In genomic region chr2:172246649-172247048, GRCh38 we compare ENCODE assay signal across 10 cellular contexts.
A peak's percentile ranks its signal among the peaks of the same experiment; 100 is the strongest.
DNase-seq lines count a peak whose midpoint lies in the region; ATAC-seq, FAIRE-seq and TF ChIP-seq lines count a peak whose summit lies in the region.
"Had no signal": no experiment of that assay in that cellular context is flagged by ENCODE, and none has a peak within 500 bp of the region (broad histone marks: within the 10 kb centered on the region; RNA-seq: fewer than 3 reads in every experiment).

No MANE protein-coding gene starts in this region.

- TF ChIP-seq POLR2A in A549 (IDR thresholded peaks at IDR 0.05; ENCODE audit: low read length) = no peak
- TF ChIP-seq POLR2A in gastrocnemius medialis (IDR thresholded peaks at IDR 0.05) = no peak

- no peak overlapping the region for H3K4me2 ChIP-seq in A549

- intact Hi-C loops in gastrocnemius medialis (cut with DNase I; ENCODE audit: low total_unique reads) (no loop called here), posterior cingulate gyrus (cut with DNase I) (no loop called here)

- H3K4me1 ChIP-seq in A549 (peaks cover 14% of the 10 kb centered on the region; the same call in 2 of the 3 replicates), gastrocnemius medialis (peaks cover 0 to 4% of the 10 kb centered on the region in 2 donors)

- FAIRE-seq in A549 (lab: Jason Lieb, UNC) = no peak

- H3K9me3 ChIP-seq in A549 (no peaks in the 10 kb centered on the region), gastrocnemius medialis (no peaks in the 10 kb centered on the region)

- ATAC-seq in A549 (peak; percentile 54 to 73; a peak in 5 of 6 replicates), gastrocnemius medialis (no peak)

- TF ChIP-seq CTCF in A549 (IDR thresholded peaks at IDR 0.05) (no peak), fibroblast of mammary gland (conservative IDR thresholded peaks at IDR 0.05; ENCODE audit: control insufficient read depth, insufficient read depth, low read depth, low read length) (no peak), gastrocnemius medialis (IDR thresholded peaks at IDR 0.05 in 4 of 5, conservative IDR thresholded peaks at IDR 0.05 in 1 of 5) (no peak)

- H3K27ac ChIP-seq in A549 = 0 out of 6 replicates have a peak overlapping the region, but pooled peaks of 1 of the 2 experiments have one; percentile 22
- no peak overlapping the region for H3K27ac ChIP-seq in gastrocnemius medialis
- H3K27ac ChIP-seq: SK-N-MC had no signal

- H3K36me3 ChIP-seq in gastrocnemius medialis = no peaks in the 10 kb centered on the region

- TF ChIP-seq RAD21 in A549 (conservative IDR thresholded peaks at IDR 0.05 in 1 of 2, IDR thresholded peaks at IDR 0.05 in 1 of 2) = no peak

- no peak overlapping the region for H3K4me3 ChIP-seq in A549
- no peak overlapping the region for H3K4me3 ChIP-seq in fibroblast of mammary gland (ENCODE audit: control insufficient read depth, low read depth, low read length)
- no peak overlapping the region for H3K4me3 ChIP-seq in gastrocnemius medialis
- H3K4me3 ChIP-seq: SK-N-MC had no signal

- CTCF ChIA-PET in A549 (lab: Yijun Ruan, JAX) = interaction anchor here (1.4 kb wide), 1 partner anchor 215 kb away, joined by 4 read pairs; no protein-coding TSS in a partner anchor

- POLR2A ChIA-PET in A549 (lab: Yijun Ruan, JAX) = no interaction called here

- WGBS in A549 (ENCODE audit: missing lambda C conversion rate) = 38% methylated on average over 4 of the region's 4 CpGs

- in situ Hi-C loops in gastrocnemius medialis (cut with MboI; ENCODE audit: low sequenced_read_pairs in 4 of 4) = no loop called here

- DNase-seq in A549 (ENCODE audit: low read depth in 1 of 2, low spot score in 1 of 2) (peak in 1 of 2 experiments; percentile 60), H4 (ENCODE audit: low spot score) (peak; percentile 84), OCI-M1 (lab: John Stamatoyannopoulos, UW) (peak; percentile 8), fibroblast of mammary gland (ENCODE audit: low read depth) (peak; percentile 72), NCI-H187 treated with DMSO at 0.1 percent for 48 hours (lab: John Stamatoyannopoulos, UW) (no peak), SK-N-DZ (ENCODE audit: low spot score) (no peak), gastrocnemius medialis (no peak), posterior cingulate gyrus (no peak)
- DNase-seq: NCI-H2081 had no signal

- H3K27me3 ChIP-seq in gastrocnemius medialis = no peaks in the 10 kb centered on the region

- no peak for TF ChIP-seq EP300 in A549 (IDR thresholded peaks at IDR 0.05)

TF ChIP-seq in A549, 52 proteins besides CTCF, POLR2A, EP300 and RAD21:
- TF ChIP-seq KDM1A (IDR thresholded peaks at IDR 0.05; ENCODE audit: low read depth) = no peak
- no peak for TF ChIP-seq EHF (CRISPR knock-in tag; IDR thresholded peaks at IDR 0.05)
- TF ChIP-seq PBX3 (IDR thresholded peaks at IDR 0.05) = no peak
- no peak for TF ChIP-seq RNF2 (IDR thresholded peaks at IDR 0.05; ENCODE audit: borderline replicate concordance, low read depth)
- no peak for TF ChIP-seq NR3C1 (IDR thresholded peaks at IDR 0.05)
- no peak for TF ChIP-seq HDAC2 (IDR thresholded peaks at IDR 0.05)
- no peak for TF ChIP-seq BCL3 (IDR thresholded peaks at IDR 0.05)
- no peak for TF ChIP-seq SREBF2 (IDR thresholded peaks at IDR 0.05)
- TF ChIP-seq CHD4 (IDR thresholded peaks at IDR 0.05; ENCODE audit: borderline replicate concordance) = no peak
- TF ChIP-seq HEYL (CRISPR knock-in tag; IDR thresholded peaks at IDR 0.05) = no peak

Comparison
In these comparisons a context has a peak if more than half of its experiments do, and no peak if none do; other contexts are left out.
1. ATAC-seq: peak in A549 (2 of 2); none in gastrocnemius medialis (0 of 2).
2. DNase-seq: peak in H4 (single experiment), OCI-M1 (single experiment) and fibroblast of mammary gland (single experiment); none in NCI-H187 treated with DMSO at 0.1 percent for 48 hours (single experiment), SK-N-DZ (single experiment), gastrocnemius medialis (0 of 2) and posterior cingulate gyrus (0 of 10).